In genomic region chr6:10722820-10723651, GRCh38 we compare ENCODE assay signal across 8 cellular contexts. TPM values are rescaled to one million over a fixed set of nuclear protein-coding genes. Genes with fewer than 3 reads are reported as not detected.
A peak's percentile ranks its signal among the peaks of the same experiment; 100 is the strongest.
DNase-seq lines count a peak whose midpoint lies in the region; ATAC-seq, FAIRE-seq and TF ChIP-seq lines count a peak whose summit lies in the region.

TMEM14C (plus strand) TSS chr6:10723070; CDS start chr6:10724614, 1,544 bp downstream.

- H4K20me1 ChIP-seq in keratinocyte (ENCODE audit: control insufficient read depth, extremely low read depth, insufficient read depth, low read length), result no peaks in the 10 kb centered on the region

- peaks cover 19% of the 10 kb centered on the region in 2 experiments for H3K36me3 ChIP-seq in keratinocyte (ENCODE audit: control insufficient read depth in 2 of 2, extremely low read depth in 1 of 2, insufficient read depth in 2 of 2, low read length in 2 of 2)

- no peak for FAIRE-seq in keratinocyte (lab: Jason Lieb, UNC)

- dilution Hi-C loops in keratinocyte (cut with MboI; ENCODE audit: extremely low pct_ligation_motif_present, low sequenced_read_pairs), result no loop called here

- no peak for TF ChIP-seq CTCF in keratinocyte (optimal IDR thresholded peaks at IDR 0.05 in 1 of 3, IDR thresholded peaks at IDR 0.05 in 1 of 3, conservative IDR thresholded peaks at IDR 0.05 in 1 of 3; ENCODE audit: extremely low read depth in 1 of 3, insufficient read depth in 2 of 3, low read length in 3 of 3)

- H3K9me3 ChIP-seq in keratinocyte (ENCODE audit: control insufficient read depth, low read depth, low read length), result peaks cover 4% of the 10 kb centered on the region

- H3K27ac ChIP-seq in keratinocyte (ENCODE audit: control insufficient read depth, insufficient read depth, low read length), result peak within 1 kb of the TSS; percentile 87

- ATAC-seq in GM19023 (IDR thresholded peaks at IDR 0.05; ENCODE audit: unreplicated experiment), result peak; percentile 96
- peak; percentile 97 for ATAC-seq in HG03280 (IDR thresholded peaks at IDR 0.05; ENCODE audit: unreplicated experiment)

- no peaks in the 10 kb centered on the region for H3K9me1 ChIP-seq in keratinocyte (ENCODE audit: control insufficient read depth, extremely low read depth, insufficient read depth, low read length)

- peaks cover 17% of the 10 kb centered on the region for H3K4me1 ChIP-seq in keratinocyte (ENCODE audit: control insufficient read depth, extremely low read depth, insufficient read depth, low read length)

- peaks cover 36% of the 10 kb centered on the region for H3K79me2 ChIP-seq in keratinocyte (ENCODE audit: control insufficient read depth, insufficient read depth, low read length)

- H3K4me2 ChIP-seq in keratinocyte (ENCODE audit: control insufficient read depth, extremely low read depth, insufficient read depth, low read depth, low read length), result peak within 1 kb of the TSS; percentile 75

- H3K4me3 ChIP-seq in keratinocyte (ENCODE audit: control insufficient read depth in 2 of 3, extremely low read depth in 1 of 3, insufficient read depth in 2 of 3, low read depth in 1 of 3, low read length in 3 of 3), result peak within 1 kb of the TSS; percentile 62 to 94 (median 88)

- H2AFZ ChIP-seq in keratinocyte (ENCODE audit: control insufficient read depth, low read length), result peak within 1 kb of the TSS; percentile 79

- H3K9ac ChIP-seq in keratinocyte (ENCODE audit: control insufficient read depth, extremely low read depth, insufficient read depth, low read length), result peak within 1 kb of the TSS; percentile 93

- peak; percentile 97 for DNase-seq in AG08396 (ENCODE audit: low spot score)
- DNase-seq in NCI-H345 treated with DMSO at 0.1 percent for 48 hours (lab: John Stamatoyannopoulos, UW; ENCODE audit: unreplicated experiment), result peak; percentile 1
- peak; percentile 84 for DNase-seq in activated CD4-positive, CD25-positive, alpha-beta regulatory T cell treated with anti-CD3 and anti-CD28 coated beads, Interleukin-2, amount 50 U/mL, for 72 hours
- DNase-seq in cerebellar nuclear complex (lab: John Stamatoyannopoulos, UW), result peak; percentile 89 to 99
- DNase-seq in keratinocyte (ENCODE audit: low read depth, low spot score), result peak; percentile 81
- peak; percentile 60 to 76 for DNase-seq in stimulated activated CD4-positive, alpha-beta T cell treated with anti-CD3 and anti-CD28 coated beads, Interleukin-15, amount 100 ng/mL, for 1 hour (ENCODE audit: low read depth in 1 of 2, low spot score in 1 of 2)

- H3K27me3 ChIP-seq in keratinocyte (ENCODE audit: control insufficient read depth, extremely low read depth, insufficient read depth, low read length), result no peaks in the 10 kb centered on the region

RNA-seq across cellular contexts. Expression of gene TMEM14C, which starts in this region (rescaled TPM):
- 245 to 304 TPM (median 246 TPM) in 3 replicates for polyA plus RNA-seq in keratinocyte
- 56.7 TPM for polyA plus RNA-seq in keratinocyte (2011; ENCODE audit: low read depth)
- 228 and 376 TPM in 2 replicates for polyA plus RNA-seq in keratinocyte (2011; cell fraction: cytosol; rRNA removed)
- polyA plus RNA-seq in keratinocyte (2011; cell fraction: nucleus; rRNA removed), result 120 and 159 TPM in 2 replicates
- 161 and 186 TPM in 2 replicates for polyA plus RNA-seq in keratinocyte (2012; ENCODE audit: low replicate concordance)
- 29.3 to 97.4 TPM (median 80.2 TPM) in 3 replicates for polyA minus RNA-seq in keratinocyte
- polyA minus RNA-seq in keratinocyte (2011; cell fraction: cytosol; rRNA and poly(A)+ RNA removed), result 88.8 TPM
- 21.6 and 34.7 TPM in 2 replicates for polyA minus RNA-seq in keratinocyte (2011; cell fraction: nucleus; rRNA and poly(A)+ RNA removed)

Comparison
In these comparisons a context has a peak if more than half of its experiments do, and no peak if none do; other contexts are left out.
1. Peak in every context shown above with its lines: DNase-seq, ATAC-seq, H3K4me3 ChIP-seq and H3K27ac ChIP-seq.
2. DNase-seq: peak in every context shown above with its lines; median percentile 97 in AG08396; 94 in cerebellar nuclear complex; 84 in activated CD4-positive, CD25-positive, alpha-beta regulatory T cell treated with anti-CD3 and anti-CD28 coated beads, Interleukin-2, amount 50 U/mL, for 72 hours; 81 in keratinocyte; 68 in stimulated activated CD4-positive, alpha-beta T cell treated with anti-CD3 and anti-CD28 coated beads, Interleukin-15, amount 100 ng/mL, for 1 hour; 1 in NCI-H345 treated with DMSO at 0.1 percent for 48 hours.